In genomic region chr10:11011436-11011835, GRCh38 we compare ENCODE assay signal across 18 cellular contexts. TPM values are rescaled to one million over a fixed set of nuclear protein-coding genes. Genes with fewer than 3 reads are reported as not detected.
DNase-seq lines count a peak whose midpoint lies in the region; ATAC-seq and TF ChIP-seq lines count a peak whose summit lies in the region.
"Had no signal": no experiment of that assay in that cellular context is flagged by ENCODE, and none has a peak within 500 bp of the region (broad histone marks: within the 10 kb centered on the region; RNA-seq: fewer than 3 reads in every experiment).

No MANE protein-coding gene starts in this region.

- DNase-seq in SJCRH30, result no peak
- no peak for DNase-seq in dorsolateral prefrontal cortex
- DNase-seq in neural crest cell (ENCODE audit: low read depth, low spot score), result no peak
- DNase-seq in activated naive CD4-positive, alpha-beta T cell treated with anti-CD3 and anti-CD28 coated beads for 36 hours, result no peak
- DNase-seq: 8988T; AML-193; Caco-2; CD8-positive, alpha-beta memory T cell; DND-41; GF-D8; H7 had no signal

- peak overlapping the region; percentile 76 for H3K4me2 ChIP-seq in skeletal muscle satellite cell (ENCODE audit: low read length)
- H3K4me2 ChIP-seq: GM23338 had no signal

- peak overlapping the region; percentile 97 for H3K27ac ChIP-seq in SJCRH30
- H3K27ac ChIP-seq in dorsolateral prefrontal cortex, result peak overlapping the region in 39 of 59 donors; percentile 2 to 95 (median 82)
- H3K27ac ChIP-seq: BLaER1 had no signal

- CTCF ChIA-PET in activated naive CD4-positive, alpha-beta T cell treated with anti-CD3 and anti-CD28 coated beads for 36 hours (lab: Charles Lee), result interaction anchor here (0.9 kb wide), 1 partner anchor 188 kb away, joined by 3 read pairs; no protein-coding TSS in a partner anchor

- H3K4me1 ChIP-seq in SJCRH30 (peaks cover 49% of the 10 kb centered on the region), skeletal muscle satellite cell (ENCODE audit: control insufficient read depth, insufficient read depth, low read length) (peaks cover 68% of the 10 kb centered on the region)
- H3K4me1 ChIP-seq: Caco-2 had no signal

- H3K27me3 ChIP-seq in SJCRH30, result no peaks in the 10 kb centered on the region
- H3K27me3 ChIP-seq in dorsolateral prefrontal cortex, result peaks cover 0 to 72% (median 0%) of the 10 kb centered on the region in 45 donors
- no peaks in the 10 kb centered on the region for H3K27me3 ChIP-seq in skeletal muscle satellite cell (ENCODE audit: control insufficient read depth, insufficient read depth, low read length)
- H3K27me3 ChIP-seq: BLaER1 had no signal

- no peak for ATAC-seq in GM21737 (IDR thresholded peaks at IDR 0.05; ENCODE audit: unreplicated experiment)
- no peak for ATAC-seq in HG03439 (IDR thresholded peaks at IDR 0.05; ENCODE audit: unreplicated experiment)
- ATAC-seq in GM21526 (IDR thresholded peaks at IDR 0.05; ENCODE audit: low FRiP score, unreplicated experiment), result no peak
- ATAC-seq: GM23338 had no signal

- H3K9me3 ChIP-seq in SJCRH30 (replicated peaks) (no peaks in the 10 kb centered on the region), skeletal muscle satellite cell (replicated peaks; ENCODE audit: low read length) (no peaks in the 10 kb centered on the region)
- H3K9me3 ChIP-seq: BLaER1, Caco-2 had no signal

- no peak overlapping the region for H3K4me3 ChIP-seq in SJCRH30
- H3K4me3 ChIP-seq in dorsolateral prefrontal cortex, result peak overlapping the region in 3 of 59 donors; percentile 23 to 37 (median 36)
- no peak overlapping the region for H3K4me3 ChIP-seq in skeletal muscle satellite cell (ENCODE audit: low read length)
- H3K4me3 ChIP-seq: BLaER1, GM23338 had no signal

- H3K27ac Mint-ChIP-seq in neural crest cell (ENCODE audit: unreplicated experiment), result no peak overlapping the region
- H3K27ac Mint-ChIP-seq in activated naive CD4-positive, alpha-beta T cell treated with anti-CD3 and anti-CD28 coated beads for 36 hours, result no peak overlapping the region
- H3K27ac Mint-ChIP-seq: CD8-positive, alpha-beta memory T cell; GM23338 had no signal

- peak overlapping the region; percentile 94 for H3K9ac ChIP-seq in skeletal muscle satellite cell (ENCODE audit: low read depth, low read length)
- H3K9ac ChIP-seq: BLaER1 had no signal

- peak overlapping the region; percentile 28 for H3K4me3 Mint-ChIP-seq in neural crest cell
- H3K4me3 Mint-ChIP-seq in activated naive CD4-positive, alpha-beta T cell treated with anti-CD3 and anti-CD28 coated beads for 36 hours, result no peak overlapping the region
- H3K4me3 Mint-ChIP-seq: CD8-positive, alpha-beta memory T cell; GM23338 had no signal

- no peaks in the 10 kb centered on the region for H3K9me3 Mint-ChIP-seq in neural crest cell
- H3K9me3 Mint-ChIP-seq in activated naive CD4-positive, alpha-beta T cell treated with anti-CD3 and anti-CD28 coated beads for 36 hours, result no peaks in the 10 kb centered on the region
- H3K9me3 Mint-ChIP-seq: CD8-positive, alpha-beta memory T cell; GM23338 had no signal

- H3K36me3 ChIP-seq in SJCRH30, result no peaks in the 10 kb centered on the region
- H3K36me3 ChIP-seq in skeletal muscle satellite cell (ENCODE audit: insufficient read depth, low read length), result no peaks in the 10 kb centered on the region
- H3K36me3 ChIP-seq: BLaER1 had no signal

- TF ChIP-seq CTCF in dorsolateral prefrontal cortex (IDR thresholded peaks at IDR 0.05 in 54 of 56, conservative IDR thresholded peaks at IDR 0.05 in 2 of 56; ENCODE audit: low read depth in 1 of 56, partially characterized antibody in 56 of 56) (no peak), neural crest cell (conservative IDR thresholded peaks at IDR 0.05) (no peak)

- intact Hi-C loops in dorsolateral prefrontal cortex (cut with DNase I), result loop anchor here in 1 of 2 donors (10.0 kb wide), 1 partner anchor 263 kb away; no protein-coding TSS in a partner anchor
- intact Hi-C loops in activated naive CD4-positive, alpha-beta T cell treated with anti-CD3 and anti-CD28 coated beads for 36 hours (cut with micrococcal nuclease), result no loop called here

- H3K36me3 Mint-ChIP-seq in neural crest cell (ENCODE audit: low read depth), result peaks cover 2% of the 10 kb centered on the region
- no peaks in the 10 kb centered on the region for H3K36me3 Mint-ChIP-seq in activated naive CD4-positive, alpha-beta T cell treated with anti-CD3 and anti-CD28 coated beads for 36 hours (ENCODE audit: low read depth)

- H3K27me3 Mint-ChIP-seq in neural crest cell (ENCODE audit: low read depth), result peaks cover 3% of the 10 kb centered on the region
- peaks cover 64% of the 10 kb centered on the region for H3K27me3 Mint-ChIP-seq in activated naive CD4-positive, alpha-beta T cell treated with anti-CD3 and anti-CD28 coated beads for 36 hours (ENCODE audit: low read depth)

- peaks cover 82% of the 10 kb centered on the region for H3K4me1 Mint-ChIP-seq in neural crest cell
- peaks cover 19% of the 10 kb centered on the region for H3K4me1 Mint-ChIP-seq in activated naive CD4-positive, alpha-beta T cell treated with anti-CD3 and anti-CD28 coated beads for 36 hours (ENCODE audit: low read depth)

RNA-seq across cellular contexts. Expression of gene CELF2, which starts 6.2 kb away (rescaled TPM):
- total RNA-seq in SJCRH30 (2014; rRNA removed; shearing (Covaris generic)), result 60.9 and 65.2 TPM in 2 replicates
- 100 to 1,000 TPM in 119 of 120 experiments, 10 to 100 TPM in 1; 93.7 to 263 (median 189) TPM for total RNA-seq in dorsolateral prefrontal cortex
- 77.6 and 82.8 TPM in 2 replicates for total RNA-seq in neural crest cell
- total RNA-seq in skeletal muscle satellite cell (2012; rRNA removed), result 7.9 and 10.5 TPM in 2 replicates
- total RNA-seq in activated naive CD4-positive, alpha-beta T cell treated with anti-CD3 and anti-CD28 coated beads for 36 hours, result 10 to 100 TPM; 68.2 to 72.2 TPM
- total RNA-seq: HT-29 had no signal
